1 cellular context compared by ENCODE assay signal in the genomic region with DNA sequence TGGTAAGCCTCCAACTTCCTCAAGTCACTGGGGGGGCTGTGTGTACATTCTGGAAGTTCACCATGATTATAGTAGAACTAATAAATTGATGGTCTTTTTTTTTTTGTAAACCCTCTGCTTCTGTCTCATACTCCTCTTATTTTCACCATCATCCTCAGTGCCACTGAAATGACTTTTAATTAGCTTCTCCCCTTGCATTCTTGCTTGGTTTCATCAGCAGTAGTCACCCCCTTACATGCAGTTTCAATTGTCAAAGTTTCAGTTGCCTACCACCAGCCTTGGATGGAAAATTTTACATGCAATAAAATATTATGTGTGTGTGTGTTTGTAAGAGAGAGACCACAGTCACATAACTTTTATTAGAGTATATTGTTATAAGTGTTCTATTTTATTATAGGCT.
TF ChIP-seq lines count a peak whose summit lies in the region.

No MANE protein-coding gene starts in this region.

TF ChIP-seq in GM23338, 12 proteins besides CTCF, POLR2A, EP300 and RAD21:
- TF ChIP-seq, protein P1, sequence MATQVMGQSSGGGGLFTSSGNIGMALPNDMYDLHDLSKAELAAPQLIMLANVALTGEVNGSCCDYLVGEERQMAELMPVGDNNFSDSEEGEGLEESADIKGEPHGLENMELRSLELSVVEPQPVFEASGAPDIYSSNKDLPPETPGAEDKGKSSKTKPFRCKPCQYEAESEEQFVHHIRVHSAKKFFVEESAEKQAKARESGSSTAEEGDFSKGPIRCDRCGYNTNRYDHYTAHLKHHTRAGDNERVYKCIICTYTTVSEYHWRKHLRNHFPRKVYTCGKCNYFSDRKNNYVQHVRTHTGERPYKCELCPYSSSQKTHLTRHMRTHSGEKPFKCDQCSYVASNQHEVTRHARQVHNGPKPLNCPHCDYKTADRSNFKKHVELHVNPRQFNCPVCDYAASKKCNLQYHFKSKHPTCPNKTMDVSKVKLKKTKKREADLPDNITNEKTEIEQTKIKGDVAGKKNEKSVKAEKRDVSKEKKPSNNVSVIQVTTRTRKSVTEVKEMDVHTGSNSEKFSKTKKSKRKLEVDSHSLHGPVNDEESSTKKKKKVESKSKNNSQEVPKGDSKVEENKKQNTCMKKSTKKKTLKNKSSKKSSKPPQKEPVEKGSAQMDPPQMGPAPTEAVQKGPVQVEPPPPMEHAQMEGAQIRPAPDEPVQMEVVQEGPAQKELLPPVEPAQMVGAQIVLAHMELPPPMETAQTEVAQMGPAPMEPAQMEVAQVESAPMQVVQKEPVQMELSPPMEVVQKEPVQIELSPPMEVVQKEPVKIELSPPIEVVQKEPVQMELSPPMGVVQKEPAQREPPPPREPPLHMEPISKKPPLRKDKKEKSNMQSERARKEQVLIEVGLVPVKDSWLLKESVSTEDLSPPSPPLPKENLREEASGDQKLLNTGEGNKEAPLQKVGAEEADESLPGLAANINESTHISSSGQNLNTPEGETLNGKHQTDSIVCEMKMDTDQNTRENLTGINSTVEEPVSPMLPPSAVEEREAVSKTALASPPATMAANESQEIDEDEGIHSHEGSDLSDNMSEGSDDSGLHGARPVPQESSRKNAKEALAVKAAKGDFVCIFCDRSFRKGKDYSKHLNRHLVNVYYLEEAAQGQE (IDR thresholded peaks at IDR 0.05; ENCODE audit: unreplicated experiment): no peak
- no peak for TF ChIP-seq POLR2AphosphoS5 (IDR thresholded peaks at IDR 0.05; ENCODE audit: low read depth)
- no peak for TF ChIP-seq ZNF114 (CRISPR knock-in tag; IDR thresholded peaks at IDR 0.05)
- TF ChIP-seq EZH2phosphoT487 (IDR thresholded peaks at IDR 0.05; ENCODE audit: unreplicated experiment): no peak
- TF ChIP-seq, protein P2, sequence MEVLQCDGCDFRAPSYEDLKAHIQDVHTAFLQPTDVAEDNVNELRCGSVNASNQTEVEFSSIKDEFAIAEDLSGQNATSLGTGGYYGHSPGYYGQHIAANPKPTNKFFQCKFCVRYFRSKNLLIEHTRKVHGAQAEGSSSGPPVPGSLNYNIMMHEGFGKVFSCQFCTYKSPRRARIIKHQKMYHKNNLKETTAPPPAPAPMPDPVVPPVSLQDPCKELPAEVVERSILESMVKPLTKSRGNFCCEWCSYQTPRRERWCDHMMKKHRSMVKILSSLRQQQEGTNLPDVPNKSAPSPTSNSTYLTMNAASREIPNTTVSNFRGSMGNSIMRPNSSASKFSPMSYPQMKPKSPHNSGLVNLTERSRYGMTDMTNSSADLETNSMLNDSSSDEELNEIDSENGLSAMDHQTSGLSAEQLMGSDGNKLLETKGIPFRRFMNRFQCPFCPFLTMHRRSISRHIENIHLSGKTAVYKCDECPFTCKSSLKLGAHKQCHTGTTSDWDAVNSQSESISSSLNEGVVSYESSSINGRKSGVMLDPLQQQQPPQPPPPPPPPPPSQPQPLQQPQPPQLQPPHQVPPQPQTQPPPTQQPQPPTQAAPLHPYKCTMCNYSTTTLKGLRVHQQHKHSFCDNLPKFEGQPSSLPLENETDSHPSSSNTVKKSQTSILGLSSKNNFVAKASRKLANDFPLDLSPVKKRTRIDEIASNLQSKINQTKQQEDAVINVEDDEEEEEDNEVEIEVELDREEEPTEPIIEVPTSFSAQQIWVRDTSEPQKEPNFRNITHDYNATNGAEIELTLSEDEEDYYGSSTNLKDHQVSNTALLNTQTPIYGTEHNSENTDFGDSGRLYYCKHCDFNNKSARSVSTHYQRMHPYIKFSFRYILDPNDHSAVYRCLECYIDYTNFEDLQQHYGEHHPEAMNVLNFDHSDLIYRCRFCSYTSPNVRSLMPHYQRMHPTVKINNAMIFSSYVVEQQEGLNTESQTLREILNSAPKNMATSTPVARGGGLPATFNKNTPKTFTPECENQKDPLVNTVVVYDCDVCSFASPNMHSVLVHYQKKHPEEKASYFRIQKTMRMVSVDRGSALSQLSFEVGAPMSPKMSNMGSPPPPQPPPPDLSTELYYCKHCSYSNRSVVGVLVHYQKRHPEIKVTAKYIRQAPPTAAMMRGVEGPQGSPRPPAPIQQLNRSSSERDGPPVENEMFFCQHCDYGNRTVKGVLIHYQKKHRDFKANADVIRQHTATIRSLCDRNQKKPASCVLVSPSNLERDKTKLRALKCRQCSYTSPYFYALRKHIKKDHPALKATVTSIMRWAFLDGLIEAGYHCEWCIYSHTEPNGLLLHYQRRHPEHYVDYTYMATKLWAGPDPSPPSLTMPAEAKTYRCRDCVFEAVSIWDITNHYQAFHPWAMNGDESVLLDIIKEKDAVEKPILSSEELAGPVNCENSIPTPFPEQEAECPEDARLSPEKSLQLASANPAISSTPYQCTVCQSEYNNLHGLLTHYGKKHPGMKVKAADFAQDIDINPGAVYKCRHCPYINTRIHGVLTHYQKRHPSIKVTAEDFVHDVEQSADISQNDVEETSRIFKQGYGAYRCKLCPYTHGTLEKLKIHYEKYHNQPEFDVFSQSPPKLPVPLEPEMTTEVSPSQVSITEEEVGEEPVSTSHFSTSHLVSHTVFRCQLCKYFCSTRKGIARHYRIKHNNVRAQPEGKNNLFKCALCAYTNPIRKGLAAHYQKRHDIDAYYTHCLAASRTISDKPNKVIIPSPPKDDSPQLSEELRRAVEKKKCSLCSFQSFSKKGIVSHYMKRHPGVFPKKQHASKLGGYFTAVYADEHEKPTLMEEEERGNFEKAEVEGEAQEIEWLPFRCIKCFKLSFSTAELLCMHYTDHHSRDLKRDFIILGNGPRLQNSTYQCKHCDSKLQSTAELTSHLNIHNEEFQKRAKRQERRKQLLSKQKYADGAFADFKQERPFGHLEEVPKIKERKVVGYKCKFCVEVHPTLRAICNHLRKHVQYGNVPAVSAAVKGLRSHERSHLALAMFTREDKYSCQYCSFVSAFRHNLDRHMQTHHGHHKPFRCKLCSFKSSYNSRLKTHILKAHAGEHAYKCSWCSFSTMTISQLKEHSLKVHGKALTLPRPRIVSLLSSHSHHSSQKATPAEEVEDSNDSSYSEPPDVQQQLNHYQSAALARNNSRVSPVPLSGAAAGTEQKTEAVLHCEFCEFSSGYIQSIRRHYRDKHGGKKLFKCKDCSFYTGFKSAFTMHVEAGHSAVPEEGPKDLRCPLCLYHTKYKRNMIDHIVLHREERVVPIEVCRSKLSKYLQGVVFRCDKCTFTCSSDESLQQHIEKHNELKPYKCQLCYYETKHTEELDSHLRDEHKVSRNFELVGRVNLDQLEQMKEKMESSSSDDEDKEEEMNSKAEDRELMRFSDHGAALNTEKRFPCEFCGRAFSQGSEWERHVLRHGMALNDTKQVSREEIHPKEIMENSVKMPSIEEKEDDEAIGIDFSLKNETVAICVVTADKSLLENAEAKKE (CRISPR knock-in tag; IDR thresholded peaks at IDR 0.05): no peak
- no peak for TF ChIP-seq EZH2 (IDR thresholded peaks at IDR 0.05; ENCODE audit: low read depth, unreplicated experiment)
- TF ChIP-seq, protein P3, sequence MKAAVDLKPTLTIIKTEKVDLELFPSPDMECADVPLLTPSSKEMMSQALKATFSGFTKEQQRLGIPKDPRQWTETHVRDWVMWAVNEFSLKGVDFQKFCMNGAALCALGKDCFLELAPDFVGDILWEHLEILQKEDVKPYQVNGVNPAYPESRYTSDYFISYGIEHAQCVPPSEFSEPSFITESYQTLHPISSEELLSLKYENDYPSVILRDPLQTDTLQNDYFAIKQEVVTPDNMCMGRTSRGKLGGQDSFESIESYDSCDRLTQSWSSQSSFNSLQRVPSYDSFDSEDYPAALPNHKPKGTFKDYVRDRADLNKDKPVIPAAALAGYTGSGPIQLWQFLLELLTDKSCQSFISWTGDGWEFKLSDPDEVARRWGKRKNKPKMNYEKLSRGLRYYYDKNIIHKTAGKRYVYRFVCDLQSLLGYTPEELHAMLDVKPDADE (IDR thresholded peaks at IDR 0.05): no peak
- no peak for TF ChIP-seq NANOG (IDR thresholded peaks at IDR 0.05; ENCODE audit: borderline replicate concordance)
- TF ChIP-seq STAT1 (IDR thresholded peaks at IDR 0.05; ENCODE audit: unreplicated experiment): no peak
- TF ChIP-seq ZNF331 (CRISPR knock-in tag; IDR thresholded peaks at IDR 0.05; ENCODE audit: low read depth): no peak
- TF ChIP-seq CREB1 (CRISPR knock-in tag; IDR thresholded peaks at IDR 0.05; ENCODE audit: low read depth): no peak
- TF ChIP-seq JUNB (IDR thresholded peaks at IDR 0.05; ENCODE audit: unreplicated experiment): no peak
